ENCODE assay signal across 8 cellular contexts in the genomic region with DNA sequence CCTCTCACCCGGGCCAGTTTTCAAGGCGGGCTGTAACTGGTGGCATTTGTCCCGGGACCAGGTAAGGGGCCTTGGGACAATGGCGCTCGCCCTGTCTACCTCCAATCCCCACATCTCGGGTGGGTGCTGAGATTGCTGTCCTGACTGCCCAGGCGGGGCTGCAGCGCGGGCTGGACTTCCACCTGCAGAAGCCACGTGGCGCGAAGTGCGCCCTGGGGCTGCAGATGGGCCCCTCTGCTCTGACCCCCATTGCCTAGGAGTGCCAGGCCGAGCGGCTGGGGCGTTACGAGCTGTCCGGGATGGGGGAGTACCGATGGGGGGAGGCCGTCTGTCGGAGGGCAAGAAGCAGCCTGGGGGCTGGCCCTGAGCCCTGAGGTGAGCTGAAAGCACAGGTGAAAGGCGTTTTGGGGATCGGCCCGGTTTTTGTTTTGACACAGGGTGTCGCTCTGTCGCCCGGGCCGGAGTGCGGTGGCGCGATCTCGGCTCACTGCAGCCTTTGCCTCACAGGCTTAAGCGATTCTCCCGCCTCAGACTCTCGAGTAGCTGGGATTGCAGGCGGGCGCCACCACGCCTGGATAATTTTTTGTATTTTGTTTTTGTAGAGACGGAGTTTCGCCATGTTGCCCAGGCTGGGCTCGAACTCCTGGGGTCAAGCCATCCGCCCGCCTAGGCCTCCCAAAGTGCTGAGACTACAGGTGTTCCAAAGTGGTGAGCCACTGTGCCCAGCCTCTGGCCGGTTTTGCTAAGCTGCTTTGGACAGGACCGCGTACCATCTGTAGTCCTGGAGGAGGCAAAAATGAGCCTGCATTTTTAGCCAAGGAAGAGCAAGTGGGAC. TPM values are rescaled to one million over a fixed set of nuclear protein-coding genes. Genes with fewer than 3 reads are reported as not detected.
DNase-seq lines count a peak whose midpoint lies in the region; ATAC-seq and TF ChIP-seq lines count a peak whose summit lies in the region.

A gene with protein sequence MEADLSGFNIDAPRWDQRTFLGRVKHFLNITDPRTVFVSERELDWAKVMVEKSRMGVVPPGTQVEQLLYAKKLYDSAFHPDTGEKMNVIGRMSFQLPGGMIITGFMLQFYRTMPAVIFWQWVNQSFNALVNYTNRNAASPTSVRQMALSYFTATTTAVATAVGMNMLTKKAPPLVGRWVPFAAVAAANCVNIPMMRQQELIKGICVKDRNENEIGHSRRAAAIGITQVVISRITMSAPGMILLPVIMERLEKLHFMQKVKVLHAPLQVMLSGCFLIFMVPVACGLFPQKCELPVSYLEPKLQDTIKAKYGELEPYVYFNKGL (plus strand): TSS at position 16 of the 835 bp plus-strand sequence. CDS start 12,001 bp downstream, outside the sequence.

- BruUV-seq in mammary epithelial cell (replicated peaks; lab: Mats Ljungman, UMichigan), result TSS peak; percentile 32

- H2AFZ ChIP-seq in mammary epithelial cell (ENCODE audit: low read depth, low read length), result peak within 1 kb of the TSS; percentile 98

- peak within 1 kb of the TSS; percentile 93 for H3K4me2 ChIP-seq in mammary epithelial cell (ENCODE audit: insufficient read depth, low read depth, low read length)

- no peaks in the 10 kb centered on the region for H3K36me3 ChIP-seq in mammary epithelial cell (ENCODE audit: insufficient read depth, low read length)

- no peaks in the 10 kb centered on the region for H3K9me3 ChIP-seq in mammary epithelial cell (replicated peaks; ENCODE audit: insufficient read depth, low read length)

- H3K36me3 Mint-ChIP-seq in mesothelial cell of epicardium, result peaks cover 1% of the 10 kb centered on the region
- H3K36me3 Mint-ChIP-seq in stimulated activated memory B cell treated with anti-CD40 and anti-IgM and Interleukin-4, amounts not matched to agents 10 μg/mL and 1 μg/mL and 100 μg/mL, for 72 hours, result peaks cover 22% of the 10 kb centered on the region

- peak within 1 kb of the TSS; percentile 84 to 95 (median 89) for H3K4me3 ChIP-seq in mammary epithelial cell (replicated peaks in 1 of 3; ENCODE audit: insufficient read depth in 1 of 3, low read depth in 2 of 3, low read length in 3 of 3)

- intact Hi-C loops in mammary epithelial cell (cut with micrococcal nuclease), result loop anchor here (5.0 kb wide), 1 partner anchor 213 kb away; a partner anchor contains a TSS

- no peaks in the 10 kb centered on the region for H4K20me1 ChIP-seq in mammary epithelial cell (ENCODE audit: insufficient read depth, low read length)

- H3K27me3 Mint-ChIP-seq in mesothelial cell of epicardium (ENCODE audit: low read depth), result no peaks in the 10 kb centered on the region
- no peaks in the 10 kb centered on the region for H3K27me3 Mint-ChIP-seq in stimulated activated memory B cell treated with anti-CD40 and anti-IgM and Interleukin-4, amounts not matched to agents 10 μg/mL and 1 μg/mL and 100 μg/mL, for 72 hours

- peak; percentile 9 to 48 (median 42) for DNase-seq in T-helper 1 cell
- DNase-seq in mammary epithelial cell, result no peak
- no peak for DNase-seq in mesothelial cell of epicardium (ENCODE audit: low spot score in 2 of 2, unreplicated experiment in 2 of 2)

- H3K9ac ChIP-seq in mammary epithelial cell (ENCODE audit: insufficient read depth, low read length), result peak within 1 kb of the TSS; percentile 93

- no peaks in the 10 kb centered on the region for H3K9me3 Mint-ChIP-seq in mesothelial cell of epicardium
- no peaks in the 10 kb centered on the region for H3K9me3 Mint-ChIP-seq in stimulated activated memory B cell treated with anti-CD40 and anti-IgM and Interleukin-4, amounts not matched to agents 10 μg/mL and 1 μg/mL and 100 μg/mL, for 72 hours

- peaks cover 42% of the 10 kb centered on the region for H3K79me2 ChIP-seq in mammary epithelial cell (ENCODE audit: insufficient read depth, low read length)

- peaks cover 57% of the 10 kb centered on the region for H3K4me1 Mint-ChIP-seq in mesothelial cell of epicardium
- peaks cover 66% of the 10 kb centered on the region for H3K4me1 Mint-ChIP-seq in stimulated activated memory B cell treated with anti-CD40 and anti-IgM and Interleukin-4, amounts not matched to agents 10 μg/mL and 1 μg/mL and 100 μg/mL, for 72 hours

- CTCF ChIA-PET in mammary epithelial cell (lab: Charles Lee; ENCODE audit: low non-redundant PET), result interaction anchor here (0.5 kb wide), 1 partner anchor 768 kb away, joined by 3 read pairs; no protein-coding TSS in a partner anchor

- dilution Hi-C loops in mammary epithelial cell (cut with HindIII; ENCODE audit: low sequenced_read_pairs), result no loop called here

- H3K27ac Mint-ChIP-seq in mesothelial cell of epicardium, result peak within 1 kb of the TSS; percentile 89
- H3K27ac Mint-ChIP-seq in stimulated activated memory B cell treated with anti-CD40 and anti-IgM and Interleukin-4, amounts not matched to agents 10 μg/mL and 1 μg/mL and 100 μg/mL, for 72 hours, result peak within 1 kb of the TSS; percentile 92

- in situ Hi-C loops in mammary epithelial cell (cut with MboI; ENCODE audit: low sequenced_read_pairs in 2 of 2), result loop anchor here in 1 of 2 donors (5.0 kb wide), 1 partner anchor 38 kb away; no protein-coding TSS in a partner anchor

- peak within 1 kb of the TSS; percentile 67 for H3K27ac ChIP-seq in 22Rv1
- H3K27ac ChIP-seq in mammary epithelial cell (ENCODE audit: insufficient read depth, low read depth, low read length), result peak within 1 kb of the TSS; percentile 82

- H3K27me3 ChIP-seq in mammary epithelial cell (ENCODE audit: insufficient read depth, low read length), result no peaks in the 10 kb centered on the region

- ATAC-seq in GM18511 (IDR thresholded peaks at IDR 0.05; ENCODE audit: unreplicated experiment) (peak; percentile 31), HG03103 (IDR thresholded peaks at IDR 0.05; ENCODE audit: low read depth, unreplicated experiment) (peak; percentile 13), HG03342 (IDR thresholded peaks at IDR 0.05; ENCODE audit: unreplicated experiment) (no peak)
- peak; percentile 42 for ATAC-seq in stimulated activated memory B cell treated with anti-CD40 and anti-IgM and Interleukin-4, amounts not matched to agents 10 μg/mL and 1 μg/mL and 100 μg/mL, for 72 hours

- WGBS in mammary epithelial cell (ENCODE audit: low coverage, missing lambda C conversion rate), result 19% methylated on average over 21 of the region's 46 CpGs

- TF ChIP-seq CTCF in 22Rv1 (IDR thresholded peaks at IDR 0.05) (peak; percentile 52), mammary epithelial cell (conservative IDR thresholded peaks at IDR 0.05 in 1 of 2, IDR thresholded peaks at IDR 0.05 in 1 of 2; ENCODE audit: extremely low read depth in 1 of 2, insufficient read depth in 1 of 2, low read depth in 1 of 2, low read length in 2 of 2) (peak in 1 of 2 donors; percentile 3), mesothelial cell of epicardium (IDR thresholded peaks at IDR 0.05; ENCODE audit: unreplicated experiment) (no peak)

- H3K4me3 Mint-ChIP-seq in mesothelial cell of epicardium, result peak within 1 kb of the TSS; percentile 77
- H3K4me3 Mint-ChIP-seq in stimulated activated memory B cell treated with anti-CD40 and anti-IgM and Interleukin-4, amounts not matched to agents 10 μg/mL and 1 μg/mL and 100 μg/mL, for 72 hours, result peak within 1 kb of the TSS; percentile 83

- H3K4me1 ChIP-seq in mammary epithelial cell (ENCODE audit: insufficient read depth, low read length), result peaks cover 15% of the 10 kb centered on the region

RNA-seq across cellular contexts. Expression of the gene that starts here (rescaled TPM):
- 10 to 100 TPM in 1 of 2 donors, under 1 TPM in 1; 0.83 to 10.9 TPM for total RNA-seq in mammary epithelial cell
- polyA plus RNA-seq in mammary epithelial cell, result 10.2 TPM
- polyA minus RNA-seq in mammary epithelial cell, result 8.5 TPM
- 33.3 to 36.8 TPM (median 34.9 TPM) in 3 replicates for total RNA-seq in mesothelial cell of epicardium

Comparison
In these comparisons a context has a peak if more than half of its experiments do, and no peak if none do; other contexts are left out.
1. DNase-seq: peak in T-helper 1 cell (5 of 5); none in mammary epithelial cell (single experiment) and mesothelial cell of epicardium (0 of 2).